16 cellular contexts compared by ENCODE assay signal in genomic region chr20:10731190-10731955, GRCh38. TPM values are rescaled to one million over a fixed set of nuclear protein-coding genes. Genes with fewer than 3 reads are reported as not detected.
DNase-seq lines count a peak whose midpoint lies in the region; ATAC-seq and TF ChIP-seq lines count a peak whose summit lies in the region.
"Had no signal": no experiment of that assay in that cellular context is flagged by ENCODE, and none has a peak within 500 bp of the region (broad histone marks: within the 10 kb centered on the region; RNA-seq: fewer than 3 reads in every experiment).

No MANE protein-coding gene starts in this region.

- H3K4me1 ChIP-seq in right cardiac atrium (ENCODE audit: control insufficient read depth, insufficient read depth, low read length) (no peaks in the 10 kb centered on the region), RWPE2 (ENCODE audit: insufficient read depth, poor library complexity, severe bottlenecking) (peaks cover 36% of the 10 kb centered on the region), fibroblast of lung (ENCODE audit: control insufficient read depth, extremely low read depth, insufficient read depth, low read length) (no peaks in the 10 kb centered on the region)
- H3K4me1 ChIP-seq: colonic mucosa, spleen had no signal

- no peak overlapping the region for H2AFZ ChIP-seq in fibroblast of lung (ENCODE audit: low read length)

- no peaks in the 10 kb centered on the region for H3K9me3 ChIP-seq in right cardiac atrium (ENCODE audit: control insufficient read depth, low read length)
- H3K9me3 ChIP-seq in RWPE2 (ENCODE audit: severe bottlenecking): peaks cover 2% of the 10 kb centered on the region
- no peaks in the 10 kb centered on the region for H3K9me3 ChIP-seq in fibroblast of lung (ENCODE audit: control insufficient read depth, insufficient read depth, low read depth, low read length)
- H3K9me3 ChIP-seq: colonic mucosa had no signal

- no peaks in the 10 kb centered on the region for H4K20me1 ChIP-seq in fibroblast of lung (ENCODE audit: control insufficient read depth, extremely low read depth, insufficient read depth, low read length)

- H3K27me3 ChIP-seq in right cardiac atrium (ENCODE audit: control insufficient read depth, insufficient read depth): no peaks in the 10 kb centered on the region
- no peaks in the 10 kb centered on the region for H3K27me3 ChIP-seq in RWPE2 (ENCODE audit: insufficient read depth, poor library complexity, severe bottlenecking)
- H3K27me3 ChIP-seq in fibroblast of lung (ENCODE audit: control insufficient read depth, insufficient read depth, low read length): no peaks in the 10 kb centered on the region
- H3K27me3 ChIP-seq: colonic mucosa, spleen had no signal

- H3K9ac ChIP-seq in fibroblast of lung (ENCODE audit: insufficient read depth, low read length): no peak overlapping the region

- ATAC-seq in right cardiac atrium (peak; percentile 61 to 64), RWPE2 (ENCODE audit: low read depth) (peak; percentile 94)

- peak overlapping the region; percentile 53 for H3K4me2 ChIP-seq in fibroblast of lung (ENCODE audit: extremely low read depth, insufficient read depth, low read length)

- DNase-seq in right cardiac atrium (peak in 1 of 3 donors; percentile 12), cardiac septum (ENCODE audit: low spot score) (no peak), RWPE2 (ENCODE audit: low spot score) (peak; percentile 90), fibroblast of lung (ENCODE audit: low read depth in 2 of 2) (peak; percentile 53 to 86), SK-N-DZ (ENCODE audit: low spot score) (no peak), NCI-H2107 (lab: John Stamatoyannopoulos, UW) (no peak)
- no peak for DNase-seq in effector CD8-positive, alpha-beta T cell (lab: John Stamatoyannopoulos, UW)
- DNase-seq in activated CD4-positive, alpha-beta T cell treated with anti-CD3 and anti-CD28 coated beads, Interleukin-2, amount 50 U/mL, for 1 hour: no peak
- DNase-seq: activated CD8-positive, alpha-beta memory T cell treated with anti-CD3 and anti-CD28 coated beads, Interleukin-2, amount 50 U/mL, for 4 hours; Calu3; colonic mucosa; immature natural killer cell; NCI-H146; NCI-H82; nucleus accumbens; spleen had no signal

- intact Hi-C loops in right cardiac atrium (cut with DNase I) (no loop called here), cardiac septum (cut with DNase I) (no loop called here)

- 52% methylated on average over 6 of the region's 6 CpGs for WGBS in right cardiac atrium

- H3K4me3 ChIP-seq in right cardiac atrium (ENCODE audit: low read length) (no peak overlapping the region), RWPE2 (ENCODE audit: severe bottlenecking) (no peak overlapping the region), fibroblast of lung (replicated peaks in 1 of 4; ENCODE audit: control extremely low read depth in 1 of 4, insufficient read depth in 1 of 4, low read depth in 3 of 4, low read length in 4 of 4) (no peak overlapping the region)
- H3K4me3 ChIP-seq: colonic mucosa, spleen had no signal

- H3K79me2 ChIP-seq in fibroblast of lung (ENCODE audit: control insufficient read depth, insufficient read depth, low read length): no peaks in the 10 kb centered on the region

- TF ChIP-seq CTCF in RWPE2 (IDR thresholded peaks at IDR 0.05; ENCODE audit: poor library complexity, severe bottlenecking): no peak
- TF ChIP-seq CTCF in fibroblast of lung (conservative IDR thresholded peaks at IDR 0.05 in 1 of 2, IDR thresholded peaks at IDR 0.05 in 1 of 2; ENCODE audit: low read depth in 1 of 2, low read length in 2 of 2): no peak

- H3K36me3 ChIP-seq in RWPE2 (ENCODE audit: low read depth): no peaks in the 10 kb centered on the region
- H3K36me3 ChIP-seq in fibroblast of lung (ENCODE audit: control insufficient read depth, insufficient read depth, low read length): no peaks in the 10 kb centered on the region
- H3K36me3 ChIP-seq: colonic mucosa, spleen had no signal

- H3K27ac ChIP-seq in right cardiac atrium (ENCODE audit: low read length) (no peak overlapping the region), RWPE2 (ENCODE audit: poor library complexity, severe bottlenecking) (peak overlapping the region; percentile 89), fibroblast of lung (ENCODE audit: insufficient read depth, low read length) (peak overlapping the region; percentile 8)
- H3K27ac ChIP-seq: colonic mucosa, spleen had no signal

RNA-seq across cellular contexts. Expression of gene JAG1, which starts 57.6 kb away (rescaled TPM):
- total RNA-seq in right cardiac atrium (10 to 100 TPM; 23.2 to 33.6 (median 30.0) TPM), cardiac septum (42.1 TPM), fibroblast of lung (34.2 and 57.3 TPM in 2 replicates)
- polyA plus RNA-seq in right cardiac atrium (12.2 TPM), fibroblast of lung (5.8 and 16.3 TPM in 2 replicates)
- polyA plus RNA-seq in fibroblast of lung (2012): 6.2 and 17.1 TPM in 2 replicates
- 28.6 and 44.2 TPM in 2 replicates for polyA minus RNA-seq in fibroblast of lung (ENCODE audit: low replicate concordance)
- polyA plus RNA-seq in SK-N-DZ (2014; cell fraction: cytosol; rRNA removed): 2.2 and 4.0 TPM in 2 replicates
- polyA plus RNA-seq in SK-N-DZ (2014; cell fraction: nucleus; rRNA removed): 3.8 and 7.9 TPM in 2 replicates

Comparison
In these comparisons a context has a peak if more than half of its experiments do, and no peak if none do; other contexts are left out.
1. DNase-seq: peak in RWPE2 (single experiment) and fibroblast of lung (2 of 2); none in cardiac septum (single experiment), effector CD8-positive, alpha-beta T cell (single experiment), SK-N-DZ (single experiment), NCI-H2107 (single experiment) and activated CD4-positive, alpha-beta T cell treated with anti-CD3 and anti-CD28 coated beads, Interleukin-2, amount 50 U/mL, for 1 hour (single experiment).